In the genomic region with DNA sequence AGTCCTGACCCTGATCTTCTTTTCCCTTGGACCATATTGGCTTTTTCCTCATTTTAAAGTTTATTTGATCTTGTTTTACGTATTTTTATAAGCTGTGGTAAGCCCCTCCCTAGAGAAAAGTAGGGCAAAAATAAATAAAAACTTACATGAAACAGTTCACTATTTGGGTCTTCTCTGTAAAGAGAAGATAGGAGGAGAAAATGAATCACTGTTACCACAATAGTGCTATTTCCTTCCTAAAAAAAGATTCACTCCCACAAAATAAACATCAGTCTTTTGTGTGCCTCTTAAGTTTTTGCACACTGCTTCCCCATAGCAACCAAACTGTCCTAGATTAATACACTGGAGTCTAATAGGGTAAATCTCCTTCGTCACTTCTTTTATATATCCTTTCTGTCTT, we compare ENCODE assay signal across 8 cellular contexts. TPM values are rescaled to one million over a fixed set of nuclear protein-coding genes. Genes with fewer than 3 reads are reported as not detected.
DNase-seq lines count a peak whose midpoint lies in the region; ATAC-seq, FAIRE-seq and TF ChIP-seq lines count a peak whose summit lies in the region.

No MANE protein-coding gene starts in this region.

- H3K27ac Mint-ChIP-seq in activated naive CD8-positive, alpha-beta T cell treated with anti-CD3 and anti-CD28 coated beads, Interleukin-2, amount 10 ng/mL, durations not matched to agents 7 days and 5 days, result no peak overlapping the region

- peak overlapping the region; percentile 59 for H3K4me3 Mint-ChIP-seq in activated T-cell treated with anti-CD3 and anti-CD28 coated beads, Interleukin-2, amount 50 U/mL, for 4 hours
- H3K4me3 Mint-ChIP-seq in activated naive CD8-positive, alpha-beta T cell treated with anti-CD3 and anti-CD28 coated beads, Interleukin-2, amount 10 ng/mL, durations not matched to agents 7 days and 5 days, result no peak overlapping the region

- no peak for TF ChIP-seq EP300 in tibial nerve (IDR thresholded peaks at IDR 0.05)

- H3K9me3 Mint-ChIP-seq in activated T-cell treated with anti-CD3 and anti-CD28 coated beads, Interleukin-2, amount 50 U/mL, for 4 hours, result no peaks in the 10 kb centered on the region
- no peaks in the 10 kb centered on the region for H3K9me3 Mint-ChIP-seq in activated naive CD8-positive, alpha-beta T cell treated with anti-CD3 and anti-CD28 coated beads, Interleukin-2, amount 10 ng/mL, durations not matched to agents 7 days and 5 days

- DNase-seq in activated T-cell treated with anti-CD3 and anti-CD28 coated beads, Interleukin-2, amount 50 U/mL, for 4 hours, result no peak
- no peak for DNase-seq in activated T-cell treated with anti-CD3 and anti-CD28 coated beads, Interleukin-2, amount 50 U/mL, for 1 hour
- no peak for DNase-seq in activated naive CD8-positive, alpha-beta T cell treated with anti-CD3 and anti-CD28 coated beads, Interleukin-2, amount 10 ng/mL, durations not matched to agents 7 days and 5 days
- DNase-seq in kidney (no peak), tibial nerve (ENCODE audit: low spot score in 2 of 2) (no peak), NCI-H226 (no peak), NCI-H1092 (lab: John Stamatoyannopoulos, UW) (no peak)

- H3K27ac ChIP-seq in kidney (ENCODE audit: low read depth in 2 of 2, low read length in 2 of 2) (no peak overlapping the region), tibial nerve (peak overlapping the region in 3 of 4 donors; percentile 14 to 80 (median 71))

- H3K4me1 Mint-ChIP-seq in activated T-cell treated with anti-CD3 and anti-CD28 coated beads, Interleukin-2, amount 50 U/mL, for 4 hours (ENCODE audit: low read depth), result peaks cover 51% of the 10 kb centered on the region
- H3K4me1 Mint-ChIP-seq in activated naive CD8-positive, alpha-beta T cell treated with anti-CD3 and anti-CD28 coated beads, Interleukin-2, amount 10 ng/mL, durations not matched to agents 7 days and 5 days, result peaks cover 22% of the 10 kb centered on the region

- no peak for TF ChIP-seq CTCF in kidney (IDR thresholded peaks at IDR 0.05; ENCODE audit: borderline replicate concordance, extremely low read depth, insufficient read depth)
- no peak for TF ChIP-seq CTCF in tibial nerve (IDR thresholded peaks at IDR 0.05)

- peak in 1 of 2 donors; percentile 30 for ATAC-seq in activated T-cell treated with anti-CD3 and anti-CD28 coated beads, Interleukin-2, amount 50 U/mL, for 4 hours
- peak; percentile 27 for ATAC-seq in activated naive CD8-positive, alpha-beta T cell treated with anti-CD3 and anti-CD28 coated beads, Interleukin-2, amount 10 ng/mL, durations not matched to agents 7 days and 5 days (ENCODE audit: low read depth)
- ATAC-seq in HG03432 (IDR thresholded peaks at IDR 0.05; ENCODE audit: unreplicated experiment), result no peak

- H3K4me1 ChIP-seq in kidney (ENCODE audit: control insufficient read depth in 1 of 2, insufficient read depth in 1 of 2, low read depth in 1 of 2, low read length in 2 of 2) (peaks cover 3 to 20% of the 10 kb centered on the region in 2 donors), tibial nerve (peaks cover 0 to 21% (median 9%) of the 10 kb centered on the region in 4 donors)

- 47 to 48% methylated on average over 2 of the region's 2 CpGs for WGBS in tibial nerve, 2 donors

- H3K4me3 ChIP-seq in kidney (ENCODE audit: low read length in 2 of 2) (no peak overlapping the region), tibial nerve (no peak overlapping the region)

- FAIRE-seq in kidney (lab: Jason Lieb, UNC), result peak; percentile 72

- H3K27me3 Mint-ChIP-seq in activated T-cell treated with anti-CD3 and anti-CD28 coated beads, Interleukin-2, amount 50 U/mL, for 4 hours (ENCODE audit: low read depth), result no peaks in the 10 kb centered on the region
- no peaks in the 10 kb centered on the region for H3K27me3 Mint-ChIP-seq in activated naive CD8-positive, alpha-beta T cell treated with anti-CD3 and anti-CD28 coated beads, Interleukin-2, amount 10 ng/mL, durations not matched to agents 7 days and 5 days

- intact Hi-C loops in kidney (cut with DNase I), result no loop called here

- POLR2A ChIA-PET in activated naive CD8-positive, alpha-beta T cell treated with anti-CD3 and anti-CD28 coated beads, Interleukin-2, amount 10 ng/mL, durations not matched to agents 7 days and 5 days (lab: Charles Lee), result interaction anchor here (0.7 kb wide), 1 partner anchor 12 kb away, joined by 3 read pairs; no protein-coding TSS in a partner anchor

- no peaks in the 10 kb centered on the region for H3K27me3 ChIP-seq in tibial nerve

- H3K36me3 Mint-ChIP-seq in activated T-cell treated with anti-CD3 and anti-CD28 coated beads, Interleukin-2, amount 50 U/mL, for 4 hours (ENCODE audit: insufficient read depth), result peaks cover 14% of the 10 kb centered on the region
- peaks cover 7% of the 10 kb centered on the region for H3K36me3 Mint-ChIP-seq in activated naive CD8-positive, alpha-beta T cell treated with anti-CD3 and anti-CD28 coated beads, Interleukin-2, amount 10 ng/mL, durations not matched to agents 7 days and 5 days

- no peak for TF ChIP-seq POLR2A in tibial nerve (IDR thresholded peaks at IDR 0.05)

- H3K36me3 ChIP-seq in kidney (ENCODE audit: control insufficient read depth in 1 of 2, insufficient read depth in 2 of 2, low read length in 2 of 2) (no peaks in the 10 kb centered on the region), tibial nerve (no peaks in the 10 kb centered on the region)

- no peaks in the 10 kb centered on the region for H3K9me3 ChIP-seq in kidney (ENCODE audit: control insufficient read depth in 1 of 2, low read length in 2 of 2)
- H3K9me3 ChIP-seq in tibial nerve, result no peaks in the 10 kb centered on the region

- H3K9ac ChIP-seq in kidney (ENCODE audit: low read length in 2 of 2), result no peak overlapping the region

RNA-seq across cellular contexts. Expression of gene SVIL, which starts 1.4 kb away (rescaled TPM):
- total RNA-seq in activated T-cell treated with anti-CD3 and anti-CD28 coated beads, Interleukin-2, amount 50 U/mL, for 4 hours, result 10 to 100 TPM in 1 of 3 donors, 1 to 10 TPM in 2; 6.4 to 11.1 (median 9.5) TPM
- total RNA-seq in activated naive CD8-positive, alpha-beta T cell treated with anti-CD3 and anti-CD28 coated beads, Interleukin-2, amount 10 ng/mL, durations not matched to agents 7 days and 5 days, result 10 to 100 TPM in 1 of 2 experiments, 1 to 10 TPM in 1; 8.3 to 10.3 TPM
- 94.4 TPM for total RNA-seq in kidney
- polyA plus RNA-seq in kidney (ENCODE audit: insufficient read depth, low read depth, low replicate concordance), result 7.4 TPM
- 10 to 100 TPM; 23.6 to 32.0 (median 26.0) TPM for total RNA-seq in tibial nerve

Comparison
In these comparisons a context has a peak if more than half of its experiments do, and no peak if none do; other contexts are left out.
1. H3K27ac ChIP-seq: peak in tibial nerve (3 of 4); none in kidney (0 of 2).